ENCODE assay signal across 9 cellular contexts in the genomic region with DNA sequence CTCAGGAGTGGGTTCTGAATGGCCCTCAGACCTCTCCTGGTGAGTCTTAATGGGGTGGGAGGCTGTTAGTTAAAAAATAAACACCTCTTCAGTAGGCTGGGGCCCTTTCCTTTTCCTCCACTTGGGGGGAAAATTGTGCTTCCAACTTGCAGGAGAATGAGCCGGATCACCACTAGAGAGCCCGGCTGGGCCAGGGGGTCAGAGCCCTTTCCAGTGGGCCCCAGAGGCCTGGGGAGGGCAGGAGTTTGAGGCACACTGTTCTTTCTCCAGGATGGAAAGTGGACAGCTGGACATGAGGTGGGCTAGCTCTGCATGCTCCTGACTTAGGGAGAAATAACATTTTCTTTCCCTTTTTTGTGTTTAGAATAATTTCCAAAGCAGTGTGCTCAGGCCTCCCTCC. TPM values are rescaled to one million over a fixed set of nuclear protein-coding genes. Genes with fewer than 3 reads are reported as not detected.
"Had no signal": no experiment of that assay in that cellular context is flagged by ENCODE, and none has a peak within 500 bp of the region (broad histone marks: within the 10 kb centered on the region; RNA-seq: fewer than 3 reads in every experiment).

No MANE protein-coding gene starts in this region.

- DNase-seq: GDM1, GF-D8 had no signal

- H3K4me3 ChIP-seq: GM12878 had no signal

- ATAC-seq: GM12878 had no signal

- FAIRE-seq: G401.6, GM12878, GM12891, GM12892, GM18507, GM19239 had no signal

RNA-seq across cellular contexts. Expression of a gene that starts 32.8 kb away (rescaled TPM):
- total RNA-seq: G401 had no signal
- polyA plus RNA-seq: GM12878 had no signal
